ENCODE assay signal across 1 cellular context in the genomic region with DNA sequence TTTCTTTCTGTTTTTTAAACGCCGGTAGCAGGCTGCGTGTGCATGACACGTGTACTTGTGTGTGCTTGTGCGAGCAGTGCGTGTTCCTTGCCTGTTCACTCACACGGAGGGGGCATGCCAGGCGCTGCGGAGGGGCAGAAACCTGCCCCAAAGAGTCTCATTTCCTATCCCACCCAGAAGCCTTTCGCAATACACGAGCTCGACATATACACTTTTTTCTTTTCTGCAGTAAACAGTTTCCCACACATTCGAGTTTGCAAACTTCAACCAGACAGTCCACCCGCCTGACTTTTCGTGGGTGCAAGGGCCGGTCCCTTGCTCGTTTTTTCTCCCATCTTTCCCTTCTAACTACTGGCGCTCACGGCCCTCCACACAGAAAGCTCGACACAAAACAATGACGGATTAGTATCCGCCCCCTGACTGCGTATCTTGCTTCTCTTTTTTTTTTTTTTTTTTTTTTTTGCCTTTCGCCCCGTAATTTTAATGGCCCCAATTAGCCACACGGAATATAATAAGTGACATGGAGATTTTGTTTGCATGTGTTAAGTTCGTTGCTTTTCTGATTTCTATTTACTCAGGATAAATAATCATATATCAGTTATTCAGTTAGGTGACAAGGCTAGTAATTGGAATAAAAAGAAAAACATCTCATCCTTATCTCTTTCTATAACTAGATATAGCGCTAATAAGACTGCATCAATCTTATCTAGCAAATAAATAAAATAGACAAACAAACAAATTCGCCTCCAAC.
TF ChIP-seq lines count a peak whose summit lies in the region.

No MANE protein-coding gene starts in this region.

TF ChIP-seq in HepG2, 621 proteins besides CTCF, POLR2A, EP300 and RAD21 (continued from another document):
- TF ChIP-seq, protein P1, sequence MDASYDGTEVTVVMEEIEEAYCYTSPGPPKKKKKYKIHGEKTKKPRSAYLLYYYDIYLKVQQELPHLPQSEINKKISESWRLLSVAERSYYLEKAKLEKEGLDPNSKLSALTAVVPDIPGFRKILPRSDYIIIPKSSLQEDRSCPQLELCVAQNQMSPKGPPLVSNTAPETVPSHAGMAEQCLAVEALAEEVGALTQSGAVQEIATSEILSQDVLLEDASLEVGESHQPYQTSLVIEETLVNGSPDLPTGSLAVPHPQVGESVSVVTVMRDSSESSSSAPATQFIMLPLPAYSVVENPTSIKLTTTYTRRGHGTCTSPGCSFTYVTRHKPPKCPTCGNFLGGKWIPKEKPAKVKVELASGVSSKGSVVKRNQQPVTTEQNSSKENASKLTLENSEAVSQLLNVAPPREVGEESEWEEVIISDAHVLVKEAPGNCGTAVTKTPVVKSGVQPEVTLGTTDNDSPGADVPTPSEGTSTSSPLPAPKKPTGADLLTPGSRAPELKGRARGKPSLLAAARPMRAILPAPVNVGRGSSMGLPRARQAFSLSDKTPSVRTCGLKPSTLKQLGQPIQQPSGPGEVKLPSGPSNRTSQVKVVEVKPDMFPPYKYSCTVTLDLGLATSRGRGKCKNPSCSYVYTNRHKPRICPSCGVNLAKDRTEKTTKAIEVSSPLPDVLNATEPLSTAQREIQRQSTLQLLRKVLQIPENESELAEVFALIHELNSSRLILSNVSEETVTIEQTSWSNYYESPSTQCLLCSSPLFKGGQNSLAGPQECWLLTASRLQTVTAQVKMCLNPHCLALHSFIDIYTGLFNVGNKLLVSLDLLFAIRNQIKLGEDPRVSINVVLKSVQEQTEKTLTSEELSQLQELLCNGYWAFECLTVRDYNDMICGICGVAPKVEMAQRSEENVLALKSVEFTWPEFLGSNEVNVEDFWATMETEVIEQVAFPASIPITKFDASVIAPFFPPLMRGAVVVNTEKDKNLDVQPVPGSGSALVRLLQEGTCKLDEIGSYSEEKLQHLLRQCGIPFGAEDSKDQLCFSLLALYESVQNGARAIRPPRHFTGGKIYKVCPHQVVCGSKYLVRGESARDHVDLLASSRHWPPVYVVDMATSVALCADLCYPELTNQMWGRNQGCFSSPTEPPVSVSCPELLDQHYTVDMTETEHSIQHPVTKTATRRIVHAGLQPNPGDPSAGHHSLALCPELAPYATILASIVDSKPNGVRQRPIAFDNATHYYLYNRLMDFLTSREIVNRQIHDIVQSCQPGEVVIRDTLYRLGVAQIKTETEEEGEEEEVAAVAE (CRISPR knock-in tag; IDR thresholded peaks at IDR 0.05; ENCODE audit: borderline replicate concordance) = no peak
- TF ChIP-seq, protein P2, sequence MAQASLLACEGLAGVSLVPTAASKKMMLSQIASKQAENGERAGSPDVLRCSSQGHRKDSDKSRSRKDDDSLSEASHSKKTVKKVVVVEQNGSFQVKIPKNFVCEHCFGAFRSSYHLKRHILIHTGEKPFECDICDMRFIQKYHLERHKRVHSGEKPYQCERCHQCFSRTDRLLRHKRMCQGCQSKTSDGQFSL (CRISPR knock-in tag; IDR thresholded peaks at IDR 0.05) = no peak
- TF ChIP-seq CBX2 (IDR thresholded peaks at IDR 0.05; ENCODE audit: low read depth, low read length) (peak; percentile 61; the same call in 1 of the 2 replicates), CBX2 (CRISPR knock-in tag; IDR thresholded peaks at IDR 0.05; ENCODE audit: low read depth) (no peak)
TF ChIP-seq in HepG2: peak in this region for 2.
